8 cellular contexts compared by ENCODE assay signal in the genomic region with DNA sequence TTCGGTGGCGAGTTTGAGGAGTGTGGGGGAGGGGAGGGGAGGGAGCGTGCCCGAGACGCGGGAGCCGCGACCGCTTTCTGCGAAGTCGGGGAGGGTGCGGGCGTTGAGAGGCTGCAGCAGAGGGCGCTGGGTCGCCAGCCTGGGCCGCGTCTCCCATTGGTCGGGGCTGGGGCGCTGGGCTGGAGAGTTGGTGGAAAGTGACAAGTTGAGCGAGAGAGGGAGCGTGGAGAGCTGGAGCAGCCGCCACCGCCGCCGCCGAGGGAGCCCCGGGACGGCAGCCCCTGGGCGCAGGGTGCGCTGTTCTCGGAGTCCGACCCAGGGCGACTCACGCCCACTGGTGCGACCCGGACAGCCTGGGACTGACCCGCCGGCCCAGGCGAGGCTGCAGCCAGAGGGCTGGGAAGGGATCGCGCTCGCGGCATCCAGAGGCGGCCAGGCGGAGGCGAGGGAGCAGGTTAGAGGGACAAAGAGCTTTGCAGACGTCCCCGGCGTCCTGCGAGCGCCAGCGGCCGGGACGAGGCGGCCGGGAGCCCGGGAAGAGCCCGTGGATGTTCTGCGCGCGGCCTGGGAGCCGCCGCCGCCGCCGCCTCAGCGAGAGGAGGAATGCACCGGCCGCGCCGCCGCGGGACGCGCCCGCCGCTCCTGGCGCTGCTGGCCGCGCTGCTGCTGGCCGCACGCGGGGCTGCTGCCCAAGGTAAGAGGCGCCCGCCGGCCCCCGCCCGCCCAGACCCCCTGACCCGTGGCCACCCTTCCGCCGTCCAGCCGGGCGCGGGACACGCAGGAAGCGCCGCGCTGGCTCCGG. TPM values are rescaled to one million over a fixed set of nuclear protein-coding genes. Genes with fewer than 3 reads are reported as not detected.
DNase-seq lines count a peak whose midpoint lies in the region; ATAC-seq and TF ChIP-seq lines count a peak whose summit lies in the region.

TSS of gene ROR1 (plus strand) at position 203 of the 802 bp plus-strand sequence.

- H3K4me1 Mint-ChIP-seq in CD4-positive, alpha-beta T cell (ENCODE audit: low read depth) = peaks cover 7% of the 10 kb centered on the region

- ATAC-seq in CD4-positive, alpha-beta T cell (ENCODE audit: poor library complexity) = peak; percentile 67
- ATAC-seq in GM21367 (IDR thresholded peaks at IDR 0.05; ENCODE audit: unreplicated experiment) = peak; percentile 71

- H3K9me3 Mint-ChIP-seq in CD4-positive, alpha-beta T cell = no peaks in the 10 kb centered on the region

- POLR2A ChIA-PET in CD4-positive, alpha-beta T cell (lab: Charles Lee) = no interaction called here

- peak; percentile 23; the same call in 1 of the 2 replicates for TF ChIP-seq EP300 in Ishikawa (IDR thresholded peaks at IDR 0.05; ENCODE audit: borderline replicate concordance)

- H3K27me3 Mint-ChIP-seq in CD4-positive, alpha-beta T cell = peaks cover 60% of the 10 kb centered on the region

- TF ChIP-seq RAD21 in Ishikawa (IDR thresholded peaks at IDR 0.05; ENCODE audit: low read depth) = peak; percentile 73

- DNase-seq in CD4-positive, alpha-beta T cell = peak in 8 of 10 experiments; percentile 5 to 41 (median 8)
- DNase-seq in anterior cingulate cortex (lab: John Stamatoyannopoulos, UW) (peak in 56 of 58 donors; percentile 24 to 88 (median 72)), left ventricle myocardium inferior (peak; percentile 89), pons (ENCODE audit: low spot score) (peak; percentile 75), vagina (ENCODE audit: extremely low spot score in 2 of 2) (peak in 1 of 2 donors; percentile 94)

- H3K4me3 ChIP-seq in left ventricle myocardium inferior (peak within 1 kb of the TSS; percentile 88), vagina (peak within 1 kb of the TSS; percentile 63 to 78)

- H3K9me3 ChIP-seq in CD4-positive, alpha-beta T cell (ENCODE audit: control insufficient read depth, low read length) = no peaks in the 10 kb centered on the region
- H3K9me3 ChIP-seq in left ventricle myocardium inferior (replicated peaks) (no peaks in the 10 kb centered on the region), vagina (no peaks in the 10 kb centered on the region)

- no peak within 1 kb of the TSS for H3K27ac ChIP-seq in CD4-positive, alpha-beta T cell (ENCODE audit: low read depth, low read length)
- peak within 1 kb of the TSS; percentile 94 for H3K27ac ChIP-seq in left ventricle myocardium inferior (replicated peaks)
- H3K27ac ChIP-seq in vagina = peak within 1 kb of the TSS; percentile 93

- peaks cover 46% of the 10 kb centered on the region for H3K27me3 ChIP-seq in CD4-positive, alpha-beta T cell (ENCODE audit: control insufficient read depth, insufficient read depth, low read length)
- H3K27me3 ChIP-seq in left ventricle myocardium inferior (ENCODE audit: low read depth) (peaks cover 47% of the 10 kb centered on the region), vagina (no peaks in the 10 kb centered on the region)

- TF ChIP-seq POLR2A in Raji (IDR thresholded peaks at IDR 0.05; ENCODE audit: insufficient read depth, low read depth, low read length) = 0 out of 2 replicates have a peak, but pooled peaks have one; percentile 24
- TF ChIP-seq POLR2A in vagina (IDR thresholded peaks at IDR 0.05) = peak in 1 of 2 donors; percentile 49

- no peak for TF ChIP-seq CTCF in CD4-positive, alpha-beta T cell (IDR thresholded peaks at IDR 0.05)
- TF ChIP-seq CTCF in left ventricle myocardium inferior (IDR thresholded peaks at IDR 0.05; ENCODE audit: borderline replicate concordance) (peak; percentile 70), vagina (IDR thresholded peaks at IDR 0.05) (peak in 2 of 3 experiments; percentile 45 to 72)

- H3K36me3 Mint-ChIP-seq in CD4-positive, alpha-beta T cell (ENCODE audit: low read depth) = no peaks in the 10 kb centered on the region

- peaks cover 55% of the 10 kb centered on the region for H3K4me1 ChIP-seq in left ventricle myocardium inferior
- peaks cover 23% of the 10 kb centered on the region for H3K4me1 ChIP-seq in vagina

- H3K27ac Mint-ChIP-seq in CD4-positive, alpha-beta T cell = no peak within 1 kb of the TSS

- H3K36me3 ChIP-seq in left ventricle myocardium inferior = no peaks in the 10 kb centered on the region
- no peaks in the 10 kb centered on the region for H3K36me3 ChIP-seq in vagina

- intact Hi-C loops in CD4-positive, alpha-beta T cell (cut with DNase I, micrococcal nuclease) = no loop called here
- intact Hi-C loops in left ventricle myocardium inferior (cut with micrococcal nuclease) (no loop called here), vagina (cut with DNase I) (loop anchor here (10.0 kb wide), 1 partner anchor 271 kb away; no protein-coding TSS in a partner anchor)

- peak within 1 kb of the TSS; percentile 78 for H3K4me3 Mint-ChIP-seq in CD4-positive, alpha-beta T cell

- CTCF ChIA-PET in CD4-positive, alpha-beta T cell (lab: Charles Lee) = no interaction called here

TF ChIP-seq in Ishikawa, 13 proteins besides CTCF, POLR2A, EP300 and RAD21:
- TF ChIP-seq YY1 (IDR thresholded peaks at IDR 0.05; ENCODE audit: low read depth) (peak; percentile 58), TEAD4 (IDR thresholded peaks at IDR 0.05) (no peak), MAX (IDR thresholded peaks at IDR 0.05) (peak; percentile 94)

RNA-seq across cellular contexts. Expression of gene ROR1, which starts in this region (rescaled TPM):
- not detected for total RNA-seq in CD4-positive, alpha-beta T cell
- total RNA-seq in left ventricle myocardium inferior (14.0 TPM), vagina (11.0 TPM)

Comparison
In these comparisons a context has a peak if more than half of its experiments do, and no peak if none do; other contexts are left out.
1. RNA of gene ROR1 (total RNA-seq): 14.0 TPM in left ventricle myocardium inferior (single experiment) and 11.0 TPM in vagina (single experiment); not detected in CD4-positive, alpha-beta T cell; every median in the first group is over 10 times any median in the second.
2. Peak in DNase-seq and ATAC-seq in CD4-positive, alpha-beta T cell; RNA of the gene not detected or under 1 TPM.